ENCODE assay signal across 1 cellular context in genomic region chr4:43343298-43343697, GRCh38.
TF ChIP-seq lines count a peak whose summit lies in the region.

No MANE protein-coding gene starts in this region.

TF ChIP-seq in HepG2, 621 proteins besides CTCF, POLR2A, EP300 and RAD21 (continued from another document):
- TF ChIP-seq POGK (CRISPR knock-in tag; conservative IDR thresholded peaks at IDR 0.05) (no peak), ZNF205 (CRISPR knock-in tag; IDR thresholded peaks at IDR 0.05) (no peak)
